Comparison of ENCODE assay signal across 8 cellular contexts in the genomic region with DNA sequence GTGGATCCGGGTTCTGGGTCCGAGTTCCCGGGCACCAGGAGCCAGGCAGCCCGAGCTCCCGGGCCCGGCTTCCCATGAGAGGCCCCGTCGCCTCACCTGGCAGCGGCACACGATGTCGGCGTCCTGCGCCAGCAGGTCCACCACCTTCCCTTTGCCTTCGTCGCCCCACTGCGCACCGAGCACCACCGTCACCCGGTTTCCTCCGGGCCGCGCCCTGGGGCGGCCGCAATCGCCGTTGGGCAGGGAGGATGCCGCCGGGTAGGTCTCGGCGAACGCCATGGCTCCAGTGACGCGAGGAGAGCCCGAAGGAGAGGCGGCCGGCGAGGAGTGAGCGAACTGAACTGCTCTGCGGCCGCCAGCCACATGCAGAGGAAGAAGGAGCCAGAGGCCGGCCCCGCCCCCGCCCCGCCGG. TPM values are rescaled to one million over a fixed set of nuclear protein-coding genes. Genes with fewer than 3 reads are reported as not detected.
DNase-seq lines count a peak whose midpoint lies in the region; ATAC-seq and TF ChIP-seq lines count a peak whose summit lies in the region.

TSS of gene ADSS2 (minus strand) at position 371 of the 412 bp plus-strand sequence. CDS start at position 279, 92 bp downstream.

- H3K79me2 ChIP-seq in Karpas-422 (ENCODE audit: low read length) = peaks cover 51% of the 10 kb centered on the region

- no peaks in the 10 kb centered on the region for H3K27me3 Mint-ChIP-seq in dendritic cell treated with granulocyte-macrophage colony-stimulating factor and Interleukin-4, amounts not matched to agents 40 ng/mL and 50 ng/mL, for 4 days
- no peaks in the 10 kb centered on the region for H3K27me3 Mint-ChIP-seq in naive B cell

- H3K9me2 ChIP-seq in Karpas-422 (replicated peaks; ENCODE audit: insufficient read depth, low read length) = no peaks in the 10 kb centered on the region

- peak within 1 kb of the TSS; percentile 94 for H3K27ac Mint-ChIP-seq in dendritic cell treated with granulocyte-macrophage colony-stimulating factor and Interleukin-4, amounts not matched to agents 40 ng/mL and 50 ng/mL, for 4 days
- H3K27ac Mint-ChIP-seq in naive B cell = peak within 1 kb of the TSS; percentile 58 to 99 (median 98)

- H3K4me2 ChIP-seq in Karpas-422 (ENCODE audit: low read depth, low read length, poor library complexity, severe bottlenecking) = peak within 1 kb of the TSS; percentile 83

- H3K4me3 ChIP-seq in GM06990 (replicated peaks; ENCODE audit: low read depth, low read length) (peak within 1 kb of the TSS; percentile 98), Karpas-422 (ENCODE audit: low read length) (peak within 1 kb of the TSS; percentile 79)

- no peaks in the 10 kb centered on the region for H3K9me3 Mint-ChIP-seq in dendritic cell treated with granulocyte-macrophage colony-stimulating factor and Interleukin-4, amounts not matched to agents 40 ng/mL and 50 ng/mL, for 4 days
- H3K9me3 Mint-ChIP-seq in naive B cell = peaks cover 0 to 4% (median 0%) of the 10 kb centered on the region in 7 donors

- H3K27ac ChIP-seq in Karpas-422 (ENCODE audit: low read length) = peak within 1 kb of the TSS; percentile 77

- H3K4me1 ChIP-seq in Karpas-422 (ENCODE audit: low read length) = peaks cover 46% of the 10 kb centered on the region

- H3K36me3 ChIP-seq in GM06990 (ENCODE audit: control insufficient read depth, insufficient read depth, low read length) (no peaks in the 10 kb centered on the region), Karpas-422 (ENCODE audit: insufficient read depth, low read length) (peaks cover 35% of the 10 kb centered on the region)

- H2AFZ ChIP-seq in Karpas-422 (ENCODE audit: low read length) = peak within 1 kb of the TSS; percentile 79

- peaks cover 29% of the 10 kb centered on the region for H3K4me1 Mint-ChIP-seq in dendritic cell treated with granulocyte-macrophage colony-stimulating factor and Interleukin-4, amounts not matched to agents 40 ng/mL and 50 ng/mL, for 4 days (ENCODE audit: low read depth)
- peaks cover 31 to 42% (median 41%) of the 10 kb centered on the region in 3 donors for H3K4me1 Mint-ChIP-seq in naive B cell

- peak within 1 kb of the TSS; percentile 95 for H3K4me3 Mint-ChIP-seq in dendritic cell treated with granulocyte-macrophage colony-stimulating factor and Interleukin-4, amounts not matched to agents 40 ng/mL and 50 ng/mL, for 4 days
- H3K4me3 Mint-ChIP-seq in naive B cell = peak within 1 kb of the TSS; percentile 67 to 96 (median 94)

- no peak for DNase-seq in GM06990 (ENCODE audit: extremely low read depth, insufficient read length)
- DNase-seq in Karpas-422 = no peak
- no peak for DNase-seq in naive B cell
- DNase-seq in NCI-H2227 (lab: John Stamatoyannopoulos, UW; ENCODE audit: unreplicated experiment) = no peak
- DNase-seq in nucleus accumbens (lab: John Stamatoyannopoulos, UW) = no peak
- DNase-seq in DMS53 (lab: John Stamatoyannopoulos, UW) = no peak

- ATAC-seq in naive B cell (ENCODE audit: low read depth in 2 of 2) (no peak), GM21515 (IDR thresholded peaks at IDR 0.05; ENCODE audit: unreplicated experiment) (no peak)

- peaks cover 21% of the 10 kb centered on the region for H3K36me3 Mint-ChIP-seq in dendritic cell treated with granulocyte-macrophage colony-stimulating factor and Interleukin-4, amounts not matched to agents 40 ng/mL and 50 ng/mL, for 4 days (ENCODE audit: low read depth)
- no peaks in the 10 kb centered on the region for H3K36me3 Mint-ChIP-seq in naive B cell

- no peaks in the 10 kb centered on the region for H3K27me3 ChIP-seq in GM06990 (replicated peaks; ENCODE audit: control insufficient read depth, insufficient read depth, low read length)
- H3K27me3 ChIP-seq in Karpas-422 (ENCODE audit: low read length) = no peaks in the 10 kb centered on the region

- intact Hi-C loops in dendritic cell treated with granulocyte-macrophage colony-stimulating factor and Interleukin-4, amounts not matched to agents 40 ng/mL and 50 ng/mL, for 4 days (cut with micrococcal nuclease) = loop anchor here (5.0 to 10.0 kb wide), 2 partner anchors 127 to 521 kb away; no protein-coding TSS in a partner anchor

- no peaks in the 10 kb centered on the region for H3K9me3 ChIP-seq in Karpas-422 (ENCODE audit: low read length)

- no peaks in the 10 kb centered on the region for H4K20me1 ChIP-seq in Karpas-422 (ENCODE audit: insufficient read depth, low read depth, low read length)

- H3K9ac ChIP-seq in Karpas-422 (ENCODE audit: low read length) = peak within 1 kb of the TSS; percentile 96

- no peak for TF ChIP-seq CTCF in GM06990 (IDR thresholded peaks at IDR 0.05; ENCODE audit: insufficient read depth, low read length, poor library complexity, severe bottlenecking)

RNA-seq across cellular contexts. Expression of gene ADSS2, which starts in this region (rescaled TPM):
- total RNA-seq in Karpas-422 (2014; rRNA removed; shearing (Covaris generic); ENCODE audit: low replicate concordance) = 50.2 and 50.9 TPM in 2 replicates
- polyA plus RNA-seq in naive B cell (ENCODE audit: low read depth in 6 of 6) = 10 to 100 TPM; 19.4 to 28.9 (median 25.8) TPM
